ENCODE assay signal across 1 cellular context in the genomic region with DNA sequence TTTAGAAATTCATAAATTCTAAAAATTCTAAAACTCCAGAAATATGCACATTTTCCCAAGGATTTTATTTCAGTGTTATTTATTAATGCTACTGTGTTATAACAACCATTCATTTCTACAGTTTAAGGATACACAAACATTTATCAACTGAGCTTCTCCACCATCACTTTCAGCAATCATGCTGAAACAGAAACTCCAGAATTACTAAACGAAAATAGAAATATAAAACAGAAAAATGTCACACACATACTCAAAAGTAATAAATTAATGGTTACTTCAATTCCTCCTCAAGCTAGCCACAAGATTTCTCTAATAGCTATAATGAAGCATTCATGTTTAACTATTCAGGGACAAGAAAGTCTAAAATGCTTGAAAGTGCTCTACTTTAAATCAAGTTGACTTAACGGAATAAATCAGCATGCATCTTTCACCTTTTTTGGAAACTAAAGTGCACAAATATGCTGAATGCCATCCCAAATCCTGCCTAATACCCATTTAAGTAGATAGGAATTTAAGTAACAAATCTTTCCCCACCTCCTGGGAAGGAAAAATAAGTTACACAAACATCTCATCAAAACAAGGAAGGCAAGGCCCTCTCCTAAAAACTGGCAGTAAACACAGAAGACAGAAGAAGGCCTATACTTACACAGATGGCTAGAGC.
TF ChIP-seq lines count a peak whose summit lies in the region.

No MANE protein-coding gene starts in this region.

TF ChIP-seq in HEK293, 187 proteins besides CTCF, POLR2A, EP300 and RAD21 (continued from another document):
- TF ChIP-seq ZNF664 (tag by site-specific recombination; IDR thresholded peaks at IDR 0.05) (peak; percentile 65), ZNF350 (tag by site-specific recombination; IDR thresholded peaks at IDR 0.05) (no peak)
TF ChIP-seq in HEK293: peak in this region for 2.
